In the genomic region with DNA sequence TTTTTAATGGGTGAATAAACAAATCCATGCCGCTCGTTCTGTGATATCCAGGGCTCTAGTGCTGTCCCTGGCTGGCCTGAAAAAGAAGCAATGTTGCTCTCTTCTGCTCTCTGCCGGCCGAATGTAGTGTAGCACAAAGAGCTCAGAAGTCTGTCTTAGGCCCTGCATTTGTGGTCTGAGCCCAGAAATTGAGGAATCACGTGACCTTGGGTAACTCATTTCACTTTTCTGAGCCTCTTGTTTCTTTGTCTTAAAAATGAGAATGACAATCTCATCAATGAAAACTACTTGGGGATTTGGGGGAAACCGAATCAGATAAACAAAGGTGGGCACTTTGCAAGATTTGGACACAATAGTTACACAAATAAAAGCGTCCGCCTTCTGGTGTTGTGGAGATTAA, we compare ENCODE assay signal across 8 cellular contexts.
DNase-seq lines count a peak whose midpoint lies in the region; ATAC-seq and TF ChIP-seq lines count a peak whose summit lies in the region.

No MANE protein-coding gene starts in this region.

- H3K9me3 Mint-ChIP-seq in stimulated activated effector memory CD8-positive, alpha-beta T cell treated with anti-CD3 and anti-CD28 coated beads, Interleukin-12 subunit alpha, Interleukin-12 subunit beta, amount 100 ng/mL, for 72 hours, result no peaks in the 10 kb centered on the region

- H3K4me3 ChIP-seq in AG04449 (ENCODE audit: low read depth, low read length), result no peak overlapping the region
- H3K4me3 ChIP-seq in effector memory CD4-positive, alpha-beta T cell (ENCODE audit: insufficient read depth, low read depth, low read length, poor library complexity, severe bottlenecking), result no peak overlapping the region

- H3K27ac ChIP-seq in VCaP, result no peak overlapping the region
- no peak overlapping the region for H3K27ac ChIP-seq in effector memory CD4-positive, alpha-beta T cell (ENCODE audit: insufficient read depth, low read length, poor library complexity, severe bottlenecking)

- H3K36me3 Mint-ChIP-seq in stimulated activated effector memory CD8-positive, alpha-beta T cell treated with anti-CD3 and anti-CD28 coated beads, Interleukin-12 subunit alpha, Interleukin-12 subunit beta, amount 100 ng/mL, for 72 hours, result no peaks in the 10 kb centered on the region

- no peaks in the 10 kb centered on the region for H3K9me3 ChIP-seq in effector memory CD4-positive, alpha-beta T cell (ENCODE audit: control insufficient read depth, low read length)

- no peaks in the 10 kb centered on the region for H3K4me1 Mint-ChIP-seq in stimulated activated effector memory CD8-positive, alpha-beta T cell treated with anti-CD3 and anti-CD28 coated beads, Interleukin-12 subunit alpha, Interleukin-12 subunit beta, amount 100 ng/mL, for 72 hours

- TF ChIP-seq CTCF in AG04449 (IDR thresholded peaks at IDR 0.05; ENCODE audit: insufficient read depth, low read length, missing control alignments), result peak; percentile 79
- TF ChIP-seq CTCF in GM10266 (IDR thresholded peaks at IDR 0.05; ENCODE audit: control insufficient read depth, insufficient read depth, low read depth, missing control alignments), result peak; percentile 61
- TF ChIP-seq CTCF in VCaP (conservative IDR thresholded peaks at IDR 0.05), result peak; percentile 99

- no peaks in the 10 kb centered on the region for H3K4me1 ChIP-seq in effector memory CD4-positive, alpha-beta T cell (ENCODE audit: control insufficient read depth, insufficient read depth, low read length, poor library complexity, severe bottlenecking)

- CTCF ChIA-PET in AG04449 (lab: Yijun Ruan, JAX), result interaction anchor here (0.6 to 2.1 kb wide), 10 partner anchors 8 to 892 kb away, joined by 3 to 6 read pairs (median 4); no protein-coding TSS in a partner anchor

- H3K27me3 ChIP-seq in effector memory CD4-positive, alpha-beta T cell (replicated peaks; ENCODE audit: control insufficient read depth, insufficient read depth, low read length, poor library complexity, severe bottlenecking), result no peaks in the 10 kb centered on the region

- peak; percentile 75 for ATAC-seq in stimulated activated effector memory CD8-positive, alpha-beta T cell treated with anti-CD3 and anti-CD28 coated beads, Interleukin-12 subunit alpha, Interleukin-12 subunit beta, amount 100 ng/mL, for 72 hours

- POLR2A ChIA-PET in AG04449 (lab: Yijun Ruan, JAX), result no interaction called here

- H3K36me3 ChIP-seq in effector memory CD4-positive, alpha-beta T cell (ENCODE audit: control insufficient read depth, insufficient read depth, low read length), result no peaks in the 10 kb centered on the region

- no peak overlapping the region for H3K27ac Mint-ChIP-seq in stimulated activated effector memory CD8-positive, alpha-beta T cell treated with anti-CD3 and anti-CD28 coated beads, Interleukin-12 subunit alpha, Interleukin-12 subunit beta, amount 100 ng/mL, for 72 hours

- no peak overlapping the region for H3K4me3 Mint-ChIP-seq in stimulated activated effector memory CD8-positive, alpha-beta T cell treated with anti-CD3 and anti-CD28 coated beads, Interleukin-12 subunit alpha, Interleukin-12 subunit beta, amount 100 ng/mL, for 72 hours

- DNase-seq in AG04449 (ENCODE audit: low read depth, low spot score) (peak; percentile 4), GM10266 (ENCODE audit: extremely low spot score) (peak; percentile 56), MV-4-11 (lab: John Stamatoyannopoulos, UW) (peak; percentile 79), medulla oblongata (ENCODE audit: extremely low spot score) (peak; percentile 83), HCEC 1CT (no peak)
- DNase-seq in effector memory CD4-positive, alpha-beta T cell, result peak in 2 of 3 donors; percentile 2 to 14
- DNase-seq in stimulated activated effector memory CD8-positive, alpha-beta T cell treated with anti-CD3 and anti-CD28 coated beads, Interleukin-12 subunit alpha, Interleukin-12 subunit beta, amount 100 ng/mL, for 72 hours (ENCODE audit: low spot score in 2 of 2), result peak; percentile 32 to 59
